ENCODE assay signal across 8 cellular contexts in genomic region chr5:103562084-103562452, GRCh38. TPM values are rescaled to one million over a fixed set of nuclear protein-coding genes. Genes with fewer than 3 reads are reported as not detected.
DNase-seq lines count a peak whose midpoint lies in the region; ATAC-seq and TF ChIP-seq lines count a peak whose summit lies in the region.

No MANE protein-coding gene starts in this region.

- H3K27ac ChIP-seq in psoas muscle: peak overlapping the region; percentile 91

- WGBS in psoas muscle, 3 donors: 4 to 12% (median 6%) methylated on average over 10 of the region's 10 CpGs

- DNase-seq in SK-MEL-5 (ENCODE audit: low read depth, low spot score) (peak; percentile 3), fibroblast of pulmonary artery (ENCODE audit: low read depth) (no peak), psoas muscle (no peak), NCI-H1048 (lab: John Stamatoyannopoulos, UW) (no peak), cerebellar cortex (ENCODE audit: low spot score) (no peak), cortex of kidney (lab: John Stamatoyannopoulos, UW) (no peak)

- H3K36me3 ChIP-seq in psoas muscle (ENCODE audit: insufficient read depth in 1 of 2, low read depth in 1 of 2): peaks cover 0 to 12% of the 10 kb centered on the region in 2 donors

- ATAC-seq in GM18861 (IDR thresholded peaks at IDR 0.05; ENCODE audit: unreplicated experiment) (peak; percentile 32), HG02588 (IDR thresholded peaks at IDR 0.05; ENCODE audit: unreplicated experiment) (peak; percentile 41), psoas muscle (peak; percentile 40 to 67 (median 46))

- TF ChIP-seq CTCF in fibroblast of pulmonary artery (IDR thresholded peaks at IDR 0.05; ENCODE audit: low read length, missing control alignments) (no peak), psoas muscle (IDR thresholded peaks at IDR 0.05) (no peak)

- peaks cover 22% of the 10 kb centered on the region for H3K4me1 ChIP-seq in psoas muscle

- H3K4me3 ChIP-seq in fibroblast of pulmonary artery (replicated peaks; ENCODE audit: low read depth, low read length): peak overlapping the region; percentile 85
- peak overlapping the region; percentile 81 for H3K4me3 ChIP-seq in psoas muscle

- H3K27me3 ChIP-seq in psoas muscle (ENCODE audit: insufficient read depth in 3 of 3, low read length in 2 of 3): no peaks in the 10 kb centered on the region

- in situ Hi-C loops in SK-MEL-5 (cut with HindIII; ENCODE audit: low pct_unique_long_range_greater_than_20kb, low sequenced_read_pairs): no loop called here

- H3K9me3 ChIP-seq in psoas muscle: no peaks in the 10 kb centered on the region

- intact Hi-C loops in psoas muscle (cut with DNase I): loop anchor here in 1 of 2 donors (1.0 kb wide), 1 partner anchor 63 kb away; no protein-coding TSS in a partner anchor

RNA-seq across cellular contexts. Expression of gene NUDT12, which starts 0.5 kb away (rescaled TPM):
- total RNA-seq in SK-MEL-5 (2014; rRNA removed; shearing (Covaris generic)): 26.4 and 29.3 TPM in 2 replicates
- 9.4 and 15.2 TPM in 2 replicates for polyA plus RNA-seq in SK-MEL-5 (2015; cell fraction: cytosol; rRNA removed)
- 122 and 124 TPM in 2 replicates for polyA plus RNA-seq in SK-MEL-5 (2015; cell fraction: nucleus; rRNA removed)
- total RNA-seq in psoas muscle: 10 to 100 TPM in 3 of 4 donors, 1 to 10 TPM in 1; 7.6 to 12.6 (median 11.2) TPM
- 1 to 10 TPM; 5.0 to 6.8 (median 6.2) TPM for polyA plus RNA-seq in psoas muscle
